Comparison of ENCODE assay signal across 8 cellular contexts in the genomic region with DNA sequence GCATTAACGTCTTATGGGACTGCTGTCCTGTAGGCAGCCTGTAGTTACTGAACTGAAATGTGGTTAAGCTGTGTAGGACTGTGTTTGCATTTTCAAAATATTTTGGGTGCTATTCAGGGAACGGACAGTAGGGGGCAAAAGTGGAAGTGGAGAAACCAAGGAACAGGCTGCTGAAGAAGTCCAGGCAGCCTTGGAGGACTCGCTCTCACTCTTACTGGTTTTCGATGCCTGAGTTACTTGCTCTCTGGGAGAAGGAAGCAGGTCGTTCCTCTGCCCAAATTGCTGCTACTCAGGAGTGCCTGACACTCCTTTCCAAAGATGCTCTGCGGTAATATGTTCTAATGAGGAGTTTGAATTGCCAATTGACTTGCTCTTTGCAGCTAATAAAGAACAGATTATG.
DNase-seq lines count a peak whose midpoint lies in the region; ATAC-seq and TF ChIP-seq lines count a peak whose summit lies in the region.

No MANE protein-coding gene starts in this region.

- peak; percentile 56 for TF ChIP-seq CTCF in cardiac fibroblast (IDR thresholded peaks at IDR 0.05; ENCODE audit: low read depth, low read length)
- no peak for TF ChIP-seq CTCF in CD4-positive, alpha-beta T cell (IDR thresholded peaks at IDR 0.05)

- CTCF ChIA-PET in CD4-positive, alpha-beta T cell (lab: Charles Lee), result no interaction called here

- H3K4me3 Mint-ChIP-seq in CD4-positive, alpha-beta T cell, result no peak overlapping the region

- H3K4me1 Mint-ChIP-seq in CD4-positive, alpha-beta T cell (ENCODE audit: low read depth), result no peaks in the 10 kb centered on the region

- DNase-seq in NCI-H1436 (lab: John Stamatoyannopoulos, UW), result peak; percentile 44
- DNase-seq in NCI-H1436 treated with DMSO at 0.1 percent for 48 hours (lab: John Stamatoyannopoulos, UW), result no peak
- peak; percentile 1 for DNase-seq in NCI-H1694 treated with DMSO at 0.1 percent for 48 hours (lab: John Stamatoyannopoulos, UW)
- peak in 1 of 2 donors; percentile 27 for DNase-seq in cardiac fibroblast (ENCODE audit: low read depth in 2 of 2)
- peak; percentile 42 for DNase-seq in midbrain (lab: John Stamatoyannopoulos, UW)
- no peak for DNase-seq in CD4-positive, alpha-beta T cell
- no peak for DNase-seq in stimulated activated CD4-positive, alpha-beta T cell treated with anti-CD3 and anti-CD28 coated beads, Interleukin-4, amount 100 ng/mL, for 4 hours

- H3K27me3 Mint-ChIP-seq in CD4-positive, alpha-beta T cell, result no peaks in the 10 kb centered on the region

- no peak overlapping the region for H3K27ac Mint-ChIP-seq in CD4-positive, alpha-beta T cell

- no peaks in the 10 kb centered on the region for H3K27me3 ChIP-seq in CD4-positive, alpha-beta T cell (ENCODE audit: control insufficient read depth, insufficient read depth, low read length)

- H3K9me3 ChIP-seq in CD4-positive, alpha-beta T cell (ENCODE audit: control insufficient read depth, low read length), result no peaks in the 10 kb centered on the region

- ATAC-seq in HG03354 (IDR thresholded peaks at IDR 0.05; ENCODE audit: poor library complexity, severe bottlenecking, unreplicated experiment), result no peak
- no peak for ATAC-seq in CD4-positive, alpha-beta T cell (ENCODE audit: poor library complexity)

- no peak overlapping the region for H3K4me3 ChIP-seq in cardiac fibroblast (replicated peaks in 1 of 2; ENCODE audit: low read depth in 2 of 2, low read length in 2 of 2)

- POLR2A ChIA-PET in CD4-positive, alpha-beta T cell (lab: Charles Lee), result no interaction called here

- no peaks in the 10 kb centered on the region for H3K9me3 Mint-ChIP-seq in CD4-positive, alpha-beta T cell

- intact Hi-C loops in CD4-positive, alpha-beta T cell (cut with DNase I, micrococcal nuclease), result no loop called here

- no peak overlapping the region for H3K27ac ChIP-seq in CD4-positive, alpha-beta T cell (ENCODE audit: low read depth, low read length)

- H3K36me3 Mint-ChIP-seq in CD4-positive, alpha-beta T cell (ENCODE audit: low read depth), result no peaks in the 10 kb centered on the region

Comparison
In these comparisons a context has a peak if more than half of its experiments do, and no peak if none do; other contexts are left out.
1. DNase-seq: peak in NCI-H1436 (single experiment), NCI-H1694 treated with DMSO at 0.1 percent for 48 hours (single experiment) and midbrain (single experiment); none in NCI-H1436 treated with DMSO at 0.1 percent for 48 hours (single experiment), CD4-positive, alpha-beta T cell (0 of 10) and stimulated activated CD4-positive, alpha-beta T cell treated with anti-CD3 and anti-CD28 coated beads, Interleukin-4, amount 100 ng/mL, for 4 hours (0 of 2).